ENCODE assay signal across 1 cellular context in genomic region chr16:52552643-52553042, GRCh38.
TF ChIP-seq lines count a peak whose summit lies in the region.

No MANE protein-coding gene starts in this region.

TF ChIP-seq in HEK293, 187 proteins besides CTCF, POLR2A, EP300 and RAD21 (continued from another document):
- TF ChIP-seq PRDM6 (tag by site-specific recombination; IDR thresholded peaks at IDR 0.05) (peak; percentile 59), IKZF3 (tag by site-specific recombination; IDR thresholded peaks at IDR 0.05) (peak; percentile 42; the same call in 1 of the 2 replicates), ZBTB11 (tag by site-specific recombination; conservative IDR thresholded peaks at IDR 0.05; ENCODE audit: low read depth) (no peak), REST (tag by site-specific recombination; IDR thresholded peaks at IDR 0.05) (no peak), YY2 (tag by site-specific recombination; IDR thresholded peaks at IDR 0.05) (no peak), ZNF501 (tag by site-specific recombination; IDR thresholded peaks at IDR 0.05) (no peak), EGR2 (tag by site-specific recombination; IDR thresholded peaks at IDR 0.05; ENCODE audit: low read depth) (no peak), PRDM1 (tag by site-specific recombination; IDR thresholded peaks at IDR 0.05) (peak; percentile 46; the same call in 1 of the 2 replicates), ZNF843 (tag by site-specific recombination; IDR thresholded peaks at IDR 0.05) (0 out of 2 replicates have a peak, but pooled peaks have one; percentile 60)
